In the genomic region with DNA sequence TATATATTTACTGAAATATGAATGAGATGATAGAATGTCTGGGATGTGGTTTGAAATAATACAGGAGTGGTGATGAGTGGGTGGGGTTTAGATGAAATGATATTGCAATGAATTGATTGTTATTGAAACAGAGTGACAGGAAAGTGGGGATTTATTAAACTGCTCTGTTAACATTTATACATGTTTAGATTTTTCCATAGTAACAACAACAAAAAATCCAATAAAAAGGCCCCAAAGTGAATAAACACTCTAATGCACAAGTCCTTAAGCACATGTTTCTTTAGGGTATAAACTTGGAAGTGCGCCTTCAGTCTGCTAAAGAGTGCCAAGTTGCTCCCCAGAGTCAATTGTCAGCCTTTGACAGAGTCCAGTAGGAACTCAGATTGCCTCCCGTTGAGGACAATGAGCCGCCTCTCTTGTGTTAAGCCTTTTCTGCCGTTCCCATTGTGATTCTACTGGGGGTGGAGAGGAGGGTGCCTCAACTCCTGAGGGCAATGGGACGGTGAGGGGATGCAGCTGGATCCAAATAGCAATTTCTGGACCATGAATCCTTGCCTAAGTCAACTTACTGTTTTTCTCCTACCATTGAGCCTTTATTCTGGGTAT, we compare ENCODE assay signal across 28 cellular contexts.
"Had no signal": no experiment of that assay in that cellular context is flagged by ENCODE, and none has a peak within 500 bp of the region (broad histone marks: within the 10 kb centered on the region; RNA-seq: fewer than 3 reads in every experiment).

No MANE protein-coding gene starts in this region.

- H3K4me3 ChIP-seq: esophagus muscularis mucosa, gastroesophageal sphincter, lower lobe of right lung, ovary, psoas muscle, tibial nerve had no signal

- H3K27ac ChIP-seq: brain microvascular endothelial cell, esophagus muscularis mucosa, gastroesophageal sphincter, lower lobe of right lung, ovary, psoas muscle, tibial nerve, WERI-Rb-1 had no signal

- H3K4me1 ChIP-seq: lower lobe of right lung, psoas muscle had no signal

- H3K9me3 Mint-ChIP-seq: activated naive CD4-positive, alpha-beta T cell treated with anti-CD3 and anti-CD28 coated beads, Interleukin-2, amount 50 U/mL, for 72 hours; activated T-cell treated with anti-CD3 and anti-CD28 coated beads, Interleukin-2, amount 50 U/mL, for 24 hours; activated T-helper 17 cell treated with anti-CD3 and anti-CD28 coated beads, Interleukin-2, amount 50 U/mL, for 72 hours; stimulated activated effector memory CD8-positive, alpha-beta T cell treated with anti-CD3 and anti-CD28 coated beads, Interleukin-12 subunit alpha, Interleukin-12 subunit beta, amount 100 ng/mL, for 72 hours; stimulated activated naive CD8-positive, alpha-beta T cell treated with anti-CD3 and anti-CD28 coated beads, Interleukin-15, amount 100 ng/mL, for 72 hours; T-cell; T-helper 2 cell treated with Interferon-gamma antibody and Interleukin-4, amounts not matched to agents 5 μg/mL and 100 μg/mL, for 36 hours had no signal

- H3K4me3 Mint-ChIP-seq: activated T-cell treated with anti-CD3 and anti-CD28 coated beads, Interleukin-2, amount 50 U/mL, for 24 hours; activated T-helper 17 cell treated with anti-CD3 and anti-CD28 coated beads, Interleukin-2, amount 50 U/mL, for 72 hours; naive thymus-derived CD4-positive, alpha-beta T cell; stimulated activated effector memory CD8-positive, alpha-beta T cell treated with anti-CD3 and anti-CD28 coated beads, Interleukin-12 subunit alpha, Interleukin-12 subunit beta, amount 100 ng/mL, for 72 hours; stimulated activated naive CD8-positive, alpha-beta T cell treated with anti-CD3 and anti-CD28 coated beads, Interleukin-15, amount 100 ng/mL, for 72 hours; T-cell; T-helper 2 cell treated with Interferon-gamma antibody and Interleukin-4, amounts not matched to agents 5 μg/mL and 100 μg/mL, for 36 hours had no signal

- H3K36me3 Mint-ChIP-seq: activated naive CD4-positive, alpha-beta T cell treated with anti-CD3 and anti-CD28 coated beads, Interleukin-2, amount 50 U/mL, for 72 hours; stimulated activated effector memory CD8-positive, alpha-beta T cell treated with anti-CD3 and anti-CD28 coated beads, Interleukin-12 subunit alpha, Interleukin-12 subunit beta, amount 100 ng/mL, for 72 hours; T-cell had no signal

- FAIRE-seq: kidney, TTC549, urothelium cell line had no signal

- ATAC-seq: activated naive CD4-positive, alpha-beta T cell treated with anti-CD3 and anti-CD28 coated beads, Interleukin-2, amount 50 U/mL, for 72 hours; activated T-helper 17 cell treated with anti-CD3 and anti-CD28 coated beads, Interleukin-2, amount 50 U/mL, for 72 hours; gastroesophageal sphincter; left lobe of liver; lower lobe of right lung; naive thymus-derived CD4-positive, alpha-beta T cell; psoas muscle; right cardiac atrium; stimulated activated effector memory CD8-positive, alpha-beta T cell treated with anti-CD3 and anti-CD28 coated beads, Interleukin-12 subunit alpha, Interleukin-12 subunit beta, amount 100 ng/mL, for 72 hours; stimulated activated naive CD8-positive, alpha-beta T cell treated with anti-CD3 and anti-CD28 coated beads, Interleukin-15, amount 100 ng/mL, for 72 hours; T-cell had no signal

- H3K9me3 ChIP-seq: esophagus muscularis mucosa, gastroesophageal sphincter, lower lobe of right lung, ovary, psoas muscle, tibial nerve had no signal

- H3K27me3 ChIP-seq: brain microvascular endothelial cell, esophagus muscularis mucosa, gastroesophageal sphincter, ovary, tibial nerve had no signal

- H3K27ac Mint-ChIP-seq: activated naive CD4-positive, alpha-beta T cell treated with anti-CD3 and anti-CD28 coated beads, Interleukin-2, amount 50 U/mL, for 72 hours; activated T-cell treated with anti-CD3 and anti-CD28 coated beads, Interleukin-2, amount 50 U/mL, for 24 hours; activated T-helper 17 cell treated with anti-CD3 and anti-CD28 coated beads, Interleukin-2, amount 50 U/mL, for 72 hours; naive thymus-derived CD4-positive, alpha-beta T cell; stimulated activated effector memory CD8-positive, alpha-beta T cell treated with anti-CD3 and anti-CD28 coated beads, Interleukin-12 subunit alpha, Interleukin-12 subunit beta, amount 100 ng/mL, for 72 hours; stimulated activated naive CD8-positive, alpha-beta T cell treated with anti-CD3 and anti-CD28 coated beads, Interleukin-15, amount 100 ng/mL, for 72 hours; T-cell; T-helper 2 cell treated with Interferon-gamma antibody and Interleukin-4, amounts not matched to agents 5 μg/mL and 100 μg/mL, for 36 hours had no signal

- H3K4me1 Mint-ChIP-seq: activated T-helper 17 cell treated with anti-CD3 and anti-CD28 coated beads, Interleukin-2, amount 50 U/mL, for 72 hours; naive thymus-derived CD4-positive, alpha-beta T cell; stimulated activated effector memory CD8-positive, alpha-beta T cell treated with anti-CD3 and anti-CD28 coated beads, Interleukin-12 subunit alpha, Interleukin-12 subunit beta, amount 100 ng/mL, for 72 hours; stimulated activated naive CD8-positive, alpha-beta T cell treated with anti-CD3 and anti-CD28 coated beads, Interleukin-15, amount 100 ng/mL, for 72 hours; T-cell had no signal

- DNase-seq: activated CD4-positive, alpha-beta T cell treated with anti-CD3 and anti-CD28 coated beads for 1 hour; activated CD4-positive, alpha-beta T cell treated with anti-CD3 and anti-CD28 coated beads, Interleukin-2, amount 50 U/mL, for 1 hour; activated T-cell treated with anti-CD3 and anti-CD28 coated beads, Interleukin-2, amount 50 U/mL, for 24 hours; aorta; brain microvascular endothelial cell; central memory CD4-positive, alpha-beta T cell; effector memory CD4-positive, alpha-beta T cell; head of caudate nucleus; kidney; lower lobe of right lung; naive thymus-derived CD4-positive, alpha-beta T cell; ovary; psoas muscle; right cardiac atrium; stimulated activated CD4-positive, alpha-beta T cell treated with anti-CD3 and anti-CD28 coated beads, Interleukin-12 subunit alpha, Interleukin-12 subunit beta, amount 100 ng/mL, for 4 hours; stimulated activated naive CD8-positive, alpha-beta T cell treated with anti-CD3 and anti-CD28 coated beads, Interleukin-15, amount 100 ng/mL, for 72 hours; T-cell; WERI-Rb-1 had no signal

- H3K36me3 ChIP-seq: brain microvascular endothelial cell, esophagus muscularis mucosa, gastroesophageal sphincter, lower lobe of right lung, ovary, tibial nerve, WERI-Rb-1 had no signal
